8 cellular contexts compared by ENCODE assay signal in genomic region chr4:127623755-127624087, GRCh38. TPM values are rescaled to one million over a fixed set of nuclear protein-coding genes. Genes with fewer than 3 reads are reported as not detected.
DNase-seq lines count a peak whose midpoint lies in the region; ATAC-seq lines count a peak whose summit lies in the region.

No MANE protein-coding gene starts in this region.

- H3K4me1 ChIP-seq in skeletal muscle satellite cell (ENCODE audit: control insufficient read depth, insufficient read depth, low read length) = peaks cover 7% of the 10 kb centered on the region

- H3K36me3 ChIP-seq in skeletal muscle satellite cell (ENCODE audit: insufficient read depth, low read length) = no peaks in the 10 kb centered on the region

- H3K36me3 Mint-ChIP-seq in activated T-helper 1 cell treated with anti-CD3 and anti-CD28 coated beads, Interleukin-12 subunit alpha, Interleukin-12 subunit beta, Interleukin-2, Interleukin-4 antibody, amounts not matched to agents 30 ng/mL and 10 ng/mL and 1 ng/mL, durations not matched to agents 14 hours and 24 hours and 36 hours (ENCODE audit: low read depth) = no peaks in the 10 kb centered on the region
- no peaks in the 10 kb centered on the region for H3K36me3 Mint-ChIP-seq in stimulated activated effector memory CD8-positive, alpha-beta T cell treated with anti-CD3 and anti-CD28 coated beads, Interleukin-12 subunit alpha, Interleukin-12 subunit beta, amount 100 ng/mL, for 72 hours

- ATAC-seq in GM21381 (IDR thresholded peaks at IDR 0.05; ENCODE audit: unreplicated experiment) (peak; percentile 7), HG03095 (IDR thresholded peaks at IDR 0.05; ENCODE audit: unreplicated experiment) (no peak), GM19467 (IDR thresholded peaks at IDR 0.05; ENCODE audit: unreplicated experiment) (no peak)
- no peak for ATAC-seq in stimulated activated effector memory CD8-positive, alpha-beta T cell treated with anti-CD3 and anti-CD28 coated beads, Interleukin-12 subunit alpha, Interleukin-12 subunit beta, amount 100 ng/mL, for 72 hours

- H3K9me3 ChIP-seq in skeletal muscle satellite cell (replicated peaks; ENCODE audit: low read length) = no peaks in the 10 kb centered on the region

- no peaks in the 10 kb centered on the region for H3K9me3 Mint-ChIP-seq in activated T-helper 1 cell treated with anti-CD3 and anti-CD28 coated beads, Interleukin-12 subunit alpha, Interleukin-12 subunit beta, Interleukin-2, Interleukin-4 antibody, amounts not matched to agents 30 ng/mL and 10 ng/mL and 1 ng/mL, durations not matched to agents 14 hours and 24 hours and 36 hours
- peaks cover 2% of the 10 kb centered on the region for H3K9me3 Mint-ChIP-seq in stimulated activated effector memory CD8-positive, alpha-beta T cell treated with anti-CD3 and anti-CD28 coated beads, Interleukin-12 subunit alpha, Interleukin-12 subunit beta, amount 100 ng/mL, for 72 hours

- H3K27me3 Mint-ChIP-seq in activated T-helper 1 cell treated with anti-CD3 and anti-CD28 coated beads, Interleukin-12 subunit alpha, Interleukin-12 subunit beta, Interleukin-2, Interleukin-4 antibody, amounts not matched to agents 30 ng/mL and 10 ng/mL and 1 ng/mL, durations not matched to agents 14 hours and 24 hours and 36 hours (ENCODE audit: insufficient read depth) = peaks cover 30% of the 10 kb centered on the region

- H3K4me1 Mint-ChIP-seq in activated T-helper 1 cell treated with anti-CD3 and anti-CD28 coated beads, Interleukin-12 subunit alpha, Interleukin-12 subunit beta, Interleukin-2, Interleukin-4 antibody, amounts not matched to agents 30 ng/mL and 10 ng/mL and 1 ng/mL, durations not matched to agents 14 hours and 24 hours and 36 hours (ENCODE audit: low read depth) = peaks cover 7% of the 10 kb centered on the region
- H3K4me1 Mint-ChIP-seq in stimulated activated effector memory CD8-positive, alpha-beta T cell treated with anti-CD3 and anti-CD28 coated beads, Interleukin-12 subunit alpha, Interleukin-12 subunit beta, amount 100 ng/mL, for 72 hours = no peaks in the 10 kb centered on the region

- H3K9ac ChIP-seq in skeletal muscle satellite cell (ENCODE audit: low read depth, low read length) = peak overlapping the region; percentile 80

- H3K4me3 ChIP-seq in skeletal muscle satellite cell (ENCODE audit: low read length) = peak overlapping the region; percentile 91

- H3K4me2 ChIP-seq in skeletal muscle satellite cell (ENCODE audit: low read length) = peak overlapping the region; percentile 97

- intact Hi-C loops in activated T-helper 1 cell treated with anti-CD3 and anti-CD28 coated beads, Interleukin-12 subunit alpha, Interleukin-12 subunit beta, Interleukin-2, Interleukin-4 antibody, amounts not matched to agents 30 ng/mL and 10 ng/mL and 1 ng/mL, durations not matched to agents 14 hours and 24 hours and 36 hours (cut with micrococcal nuclease) = loop anchor here (5.0 kb wide), 1 partner anchor 159 kb away; the partner anchor contains the start of gene HSPA4L

- peak overlapping the region; percentile 26 for H3K4me3 Mint-ChIP-seq in activated T-helper 1 cell treated with anti-CD3 and anti-CD28 coated beads, Interleukin-12 subunit alpha, Interleukin-12 subunit beta, Interleukin-2, Interleukin-4 antibody, amounts not matched to agents 30 ng/mL and 10 ng/mL and 1 ng/mL, durations not matched to agents 14 hours and 24 hours and 36 hours
- no peak overlapping the region for H3K4me3 Mint-ChIP-seq in stimulated activated effector memory CD8-positive, alpha-beta T cell treated with anti-CD3 and anti-CD28 coated beads, Interleukin-12 subunit alpha, Interleukin-12 subunit beta, amount 100 ng/mL, for 72 hours

- peaks cover 8% of the 10 kb centered on the region for H3K27me3 ChIP-seq in skeletal muscle satellite cell (ENCODE audit: control insufficient read depth, insufficient read depth, low read length)

- H3K27ac Mint-ChIP-seq in activated T-helper 1 cell treated with anti-CD3 and anti-CD28 coated beads, Interleukin-12 subunit alpha, Interleukin-12 subunit beta, Interleukin-2, Interleukin-4 antibody, amounts not matched to agents 30 ng/mL and 10 ng/mL and 1 ng/mL, durations not matched to agents 14 hours and 24 hours and 36 hours = no peak overlapping the region
- no peak overlapping the region for H3K27ac Mint-ChIP-seq in stimulated activated effector memory CD8-positive, alpha-beta T cell treated with anti-CD3 and anti-CD28 coated beads, Interleukin-12 subunit alpha, Interleukin-12 subunit beta, amount 100 ng/mL, for 72 hours

- DNase-seq in activated T-helper 1 cell treated with anti-CD3 and anti-CD28 coated beads, Interleukin-12 subunit alpha, Interleukin-12 subunit beta, Interleukin-2, Interleukin-4 antibody, amounts not matched to agents 30 ng/mL and 10 ng/mL and 1 ng/mL, durations not matched to agents 14 hours and 24 hours and 36 hours (ENCODE audit: low spot score) = no peak
- peak; percentile 61 for DNase-seq in hepatic stellate cell (ENCODE audit: low spot score)
- no peak for DNase-seq in stimulated activated effector memory CD8-positive, alpha-beta T cell treated with anti-CD3 and anti-CD28 coated beads, Interleukin-12 subunit alpha, Interleukin-12 subunit beta, amount 100 ng/mL, for 72 hours (ENCODE audit: low spot score in 2 of 2)
- DNase-seq in NCI-H1436 (lab: John Stamatoyannopoulos, UW) = no peak

RNA-seq across cellular contexts. Expression of gene INTU, which starts 9.0 kb away (rescaled TPM):
- 0.02 TPM in 1 of 2 replicates, not detected in the other for total RNA-seq in activated T-helper 1 cell treated with anti-CD3 and anti-CD28 coated beads, Interleukin-12 subunit alpha, Interleukin-12 subunit beta, Interleukin-2, Interleukin-4 antibody, amounts not matched to agents 30 ng/mL and 10 ng/mL and 1 ng/mL, durations not matched to agents 14 hours and 24 hours and 36 hours
- 2.5 and 4.2 TPM in 2 replicates for total RNA-seq in skeletal muscle satellite cell (2012; rRNA removed)
